ENCODE assay signal across 1 cellular context in the genomic region with DNA sequence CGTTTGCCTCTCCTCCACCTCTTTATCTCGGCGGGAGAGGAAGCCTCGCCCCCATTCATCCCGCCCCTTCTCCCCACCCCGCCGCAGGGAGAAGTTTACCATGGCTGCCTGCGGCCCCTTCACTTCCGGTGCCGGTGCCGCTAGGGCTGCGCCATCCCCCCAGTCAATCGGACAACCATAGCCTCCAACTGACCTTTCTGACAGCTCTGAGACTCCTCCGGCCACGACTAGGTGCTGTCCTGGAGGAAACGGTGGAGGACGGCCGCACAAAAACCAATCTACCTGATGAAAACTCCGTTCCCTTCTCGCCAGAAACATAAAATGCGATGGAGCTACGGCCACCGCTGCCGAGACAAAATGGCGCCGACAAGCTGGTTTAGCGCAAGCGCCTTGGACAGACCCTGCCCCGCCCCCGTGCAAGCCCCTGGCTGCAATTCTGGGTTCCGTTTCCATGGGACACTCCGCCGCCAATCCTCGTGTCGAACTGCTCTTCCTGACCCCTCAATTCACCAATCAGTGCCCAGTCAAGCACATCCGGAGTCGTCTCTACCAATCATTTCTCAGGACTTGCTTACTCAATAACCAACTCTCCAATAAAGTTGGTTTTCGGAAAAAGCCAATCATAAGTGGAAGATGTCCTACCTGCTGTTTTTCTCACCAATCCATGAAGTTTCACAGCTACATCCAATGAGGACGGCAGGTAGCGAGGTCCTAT.
TF ChIP-seq lines count a peak whose summit lies in the region.

No MANE protein-coding gene starts in this region.

TF ChIP-seq in HepG2, 621 proteins besides CTCF, POLR2A, EP300 and RAD21 (continued from another document and continues in another):
- TF ChIP-seq, protein P1, sequence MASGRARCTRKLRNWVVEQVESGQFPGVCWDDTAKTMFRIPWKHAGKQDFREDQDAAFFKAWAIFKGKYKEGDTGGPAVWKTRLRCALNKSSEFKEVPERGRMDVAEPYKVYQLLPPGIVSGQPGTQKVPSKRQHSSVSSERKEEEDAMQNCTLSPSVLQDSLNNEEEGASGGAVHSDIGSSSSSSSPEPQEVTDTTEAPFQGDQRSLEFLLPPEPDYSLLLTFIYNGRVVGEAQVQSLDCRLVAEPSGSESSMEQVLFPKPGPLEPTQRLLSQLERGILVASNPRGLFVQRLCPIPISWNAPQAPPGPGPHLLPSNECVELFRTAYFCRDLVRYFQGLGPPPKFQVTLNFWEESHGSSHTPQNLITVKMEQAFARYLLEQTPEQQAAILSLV (CRISPR knock-in tag; IDR thresholded peaks at IDR 0.05; ENCODE audit: borderline replicate concordance), result peak; percentile 53; the same call in 1 of the 2 replicates
- TF ChIP-seq NCOA5 (CRISPR knock-in tag; IDR thresholded peaks at IDR 0.05), result no peak
- peak; percentile 26; the same call in 1 of the 2 replicates for TF ChIP-seq SMAD3 (CRISPR knock-in tag; IDR thresholded peaks at IDR 0.05)
- TF ChIP-seq ERF (CRISPR knock-in tag; IDR thresholded peaks at IDR 0.05), result 0 out of 2 replicates have a peak, but pooled peaks have one; percentile 21
- TF ChIP-seq SP140L (CRISPR knock-in tag; IDR thresholded peaks at IDR 0.05; ENCODE audit: borderline replicate concordance), result no peak
- TF ChIP-seq, protein P2, sequence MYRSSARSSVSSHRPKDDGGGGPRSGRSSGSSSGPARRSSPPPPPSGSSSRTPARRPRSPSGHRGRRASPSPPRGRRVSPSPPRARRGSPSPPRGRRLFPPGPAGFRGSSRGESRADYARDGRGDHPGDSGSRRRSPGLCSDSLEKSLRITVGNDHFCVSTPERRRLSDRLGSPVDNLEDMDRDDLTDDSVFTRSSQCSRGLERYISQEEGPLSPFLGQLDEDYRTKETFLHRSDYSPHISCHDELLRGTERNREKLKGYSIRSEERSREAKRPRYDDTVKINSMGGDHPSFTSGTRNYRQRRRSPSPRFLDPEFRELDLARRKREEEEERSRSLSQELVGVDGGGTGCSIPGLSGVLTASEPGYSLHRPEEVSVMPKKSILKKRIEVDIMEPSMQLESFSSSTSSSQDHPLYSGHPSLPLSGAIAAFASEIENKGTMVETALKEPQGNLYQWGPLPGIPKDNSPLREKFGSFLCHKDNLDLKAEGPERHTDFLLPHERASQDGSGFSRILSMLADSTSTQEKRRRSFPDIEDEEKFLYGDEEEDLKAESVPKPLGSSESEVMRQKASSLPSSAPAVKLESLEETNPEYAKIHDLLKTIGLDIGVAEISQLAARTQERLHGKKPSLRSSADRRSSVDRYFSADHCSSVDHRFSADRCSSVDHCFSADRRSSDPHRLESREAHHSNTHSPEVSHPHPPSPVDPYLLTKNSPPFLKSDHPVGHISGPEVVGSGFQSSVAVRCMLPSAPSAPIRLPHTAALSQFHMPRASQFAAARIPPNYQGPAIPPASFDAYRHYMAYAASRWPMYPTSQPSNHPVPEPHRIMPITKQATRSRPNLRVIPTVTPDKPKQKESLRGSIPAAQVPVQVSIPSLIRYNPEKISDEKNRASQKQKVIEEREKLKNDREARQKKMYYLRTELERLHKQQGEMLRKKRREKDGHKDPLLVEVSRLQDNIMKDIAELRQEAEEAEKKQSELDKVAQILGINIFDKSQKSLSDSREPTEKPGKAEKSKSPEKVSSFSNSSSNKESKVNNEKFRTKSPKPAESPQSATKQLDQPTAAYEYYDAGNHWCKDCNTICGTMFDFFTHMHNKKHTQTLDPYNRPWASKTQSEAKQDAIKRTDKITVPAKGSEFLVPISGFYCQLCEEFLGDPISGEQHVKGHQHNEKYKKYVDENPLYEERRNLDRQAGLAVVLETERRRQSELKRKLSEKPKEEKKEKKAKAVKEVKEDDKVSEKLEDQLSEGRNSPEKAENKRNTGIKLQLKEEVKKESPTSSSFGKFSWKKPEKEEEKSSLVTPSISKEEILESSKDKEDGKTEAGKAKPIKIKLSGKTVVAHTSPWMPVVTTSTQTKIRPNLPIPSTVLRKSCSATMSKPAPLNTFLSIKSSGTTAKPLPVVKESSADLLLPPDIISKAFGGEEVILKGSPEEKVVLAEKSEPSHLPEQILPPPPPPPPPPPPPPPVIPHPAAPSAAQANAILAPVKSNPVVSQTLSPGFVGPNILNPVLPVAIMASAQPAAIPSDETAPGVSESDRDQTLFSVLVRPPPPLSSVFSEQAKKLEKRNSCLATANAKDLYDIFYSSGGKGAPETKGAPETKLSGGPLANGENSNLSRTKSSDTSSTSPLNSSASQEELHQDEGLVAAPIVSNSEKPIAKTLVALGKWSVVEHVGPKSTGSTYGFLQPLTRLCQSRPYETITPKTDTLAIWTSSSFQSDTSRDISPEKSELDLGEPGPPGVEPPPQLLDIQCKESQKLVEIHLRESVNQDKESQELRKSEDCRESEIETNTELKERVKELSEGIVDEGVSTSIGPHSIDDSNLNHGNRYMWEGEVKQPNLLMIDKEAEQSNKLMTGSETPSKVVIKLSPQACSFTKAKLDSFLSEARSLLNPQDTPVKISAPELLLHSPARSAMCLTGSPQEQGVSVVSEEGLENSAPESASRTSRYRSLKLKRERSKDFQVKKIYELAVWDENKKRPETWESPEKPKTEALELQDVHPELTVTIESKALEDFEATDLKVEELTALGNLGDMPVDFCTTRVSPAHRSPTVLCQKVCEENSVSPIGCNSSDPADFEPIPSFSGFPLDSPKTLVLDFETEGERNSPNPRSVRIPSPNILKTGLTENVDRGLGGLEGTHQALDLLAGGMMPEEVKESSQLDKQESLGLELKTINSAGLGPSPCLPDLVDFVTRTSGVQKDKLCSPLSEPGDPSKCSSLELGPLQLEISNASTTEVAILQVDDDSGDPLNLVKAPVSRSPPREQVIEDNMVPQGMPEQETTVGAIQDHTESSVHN (CRISPR knock-in tag; IDR thresholded peaks at IDR 0.05), result peak; percentile 63; the same call in 1 of the 2 replicates
- no peak for TF ChIP-seq U2AF2 (IDR thresholded peaks at IDR 0.05; ENCODE audit: low read depth, low read length)
- TF ChIP-seq NFATC3 (CRISPR knock-in tag; IDR thresholded peaks at IDR 0.05), result 0 out of 2 replicates have a peak, but pooled peaks have one; percentile 29
- no peak for TF ChIP-seq ZNF569 (CRISPR knock-in tag; IDR thresholded peaks at IDR 0.05; ENCODE audit: borderline replicate concordance)
- TF ChIP-seq, protein P3, sequence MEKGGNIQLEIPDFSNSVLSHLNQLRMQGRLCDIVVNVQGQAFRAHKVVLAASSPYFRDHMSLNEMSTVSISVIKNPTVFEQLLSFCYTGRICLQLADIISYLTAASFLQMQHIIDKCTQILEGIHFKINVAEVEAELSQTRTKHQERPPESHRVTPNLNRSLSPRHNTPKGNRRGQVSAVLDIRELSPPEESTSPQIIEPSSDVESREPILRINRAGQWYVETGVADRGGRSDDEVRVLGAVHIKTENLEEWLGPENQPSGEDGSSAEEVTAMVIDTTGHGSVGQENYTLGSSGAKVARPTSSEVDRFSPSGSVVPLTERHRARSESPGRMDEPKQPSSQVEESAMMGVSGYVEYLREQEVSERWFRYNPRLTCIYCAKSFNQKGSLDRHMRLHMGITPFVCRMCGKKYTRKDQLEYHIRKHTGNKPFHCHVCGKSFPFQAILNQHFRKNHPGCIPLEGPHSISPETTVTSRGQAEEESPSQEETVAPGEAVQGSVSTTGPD (CRISPR knock-in tag; IDR thresholded peaks at IDR 0.05), result no peak
- peak; percentile 49; the same call in 1 of the 2 replicates for TF ChIP-seq SP5 (CRISPR knock-in tag; IDR thresholded peaks at IDR 0.05; ENCODE audit: borderline replicate concordance, low read depth)
- TF ChIP-seq, protein P4, sequence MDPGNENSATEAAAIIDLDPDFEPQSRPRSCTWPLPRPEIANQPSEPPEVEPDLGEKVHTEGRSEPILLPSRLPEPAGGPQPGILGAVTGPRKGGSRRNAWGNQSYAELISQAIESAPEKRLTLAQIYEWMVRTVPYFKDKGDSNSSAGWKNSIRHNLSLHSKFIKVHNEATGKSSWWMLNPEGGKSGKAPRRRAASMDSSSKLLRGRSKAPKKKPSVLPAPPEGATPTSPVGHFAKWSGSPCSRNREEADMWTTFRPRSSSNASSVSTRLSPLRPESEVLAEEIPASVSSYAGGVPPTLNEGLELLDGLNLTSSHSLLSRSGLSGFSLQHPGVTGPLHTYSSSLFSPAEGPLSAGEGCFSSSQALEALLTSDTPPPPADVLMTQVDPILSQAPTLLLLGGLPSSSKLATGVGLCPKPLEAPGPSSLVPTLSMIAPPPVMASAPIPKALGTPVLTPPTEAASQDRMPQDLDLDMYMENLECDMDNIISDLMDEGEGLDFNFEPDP (CRISPR knock-in tag; conservative IDR thresholded peaks at IDR 0.05), result no peak
- no peak for TF ChIP-seq KLF13 (CRISPR knock-in tag; IDR thresholded peaks at IDR 0.05)
- TF ChIP-seq, protein P5, sequence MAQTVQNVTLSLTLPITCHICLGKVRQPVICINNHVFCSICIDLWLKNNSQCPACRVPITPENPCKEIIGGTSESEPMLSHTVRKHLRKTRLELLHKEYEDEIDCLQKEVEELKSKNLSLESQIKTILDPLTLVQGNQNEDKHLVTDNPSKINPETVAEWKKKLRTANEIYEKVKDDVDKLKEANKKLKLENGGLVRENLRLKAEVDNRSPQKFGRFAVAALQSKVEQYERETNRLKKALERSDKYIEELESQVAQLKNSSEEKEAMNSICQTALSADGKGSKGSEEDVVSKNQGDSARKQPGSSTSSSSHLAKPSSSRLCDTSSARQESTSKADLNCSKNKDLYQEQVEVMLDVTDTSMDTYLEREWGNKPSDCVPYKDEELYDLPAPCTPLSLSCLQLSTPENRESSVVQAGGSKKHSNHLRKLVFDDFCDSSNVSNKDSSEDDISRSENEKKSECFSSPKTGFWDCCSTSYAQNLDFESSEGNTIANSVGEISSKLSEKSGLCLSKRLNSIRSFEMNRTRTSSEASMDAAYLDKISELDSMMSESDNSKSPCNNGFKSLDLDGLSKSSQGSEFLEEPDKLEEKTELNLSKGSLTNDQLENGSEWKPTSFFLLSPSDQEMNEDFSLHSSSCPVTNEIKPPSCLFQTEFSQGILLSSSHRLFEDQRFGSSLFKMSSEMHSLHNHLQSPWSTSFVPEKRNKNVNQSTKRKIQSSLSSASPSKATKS (CRISPR knock-in tag; IDR thresholded peaks at IDR 0.05), result no peak
- TF ChIP-seq, protein P6, sequence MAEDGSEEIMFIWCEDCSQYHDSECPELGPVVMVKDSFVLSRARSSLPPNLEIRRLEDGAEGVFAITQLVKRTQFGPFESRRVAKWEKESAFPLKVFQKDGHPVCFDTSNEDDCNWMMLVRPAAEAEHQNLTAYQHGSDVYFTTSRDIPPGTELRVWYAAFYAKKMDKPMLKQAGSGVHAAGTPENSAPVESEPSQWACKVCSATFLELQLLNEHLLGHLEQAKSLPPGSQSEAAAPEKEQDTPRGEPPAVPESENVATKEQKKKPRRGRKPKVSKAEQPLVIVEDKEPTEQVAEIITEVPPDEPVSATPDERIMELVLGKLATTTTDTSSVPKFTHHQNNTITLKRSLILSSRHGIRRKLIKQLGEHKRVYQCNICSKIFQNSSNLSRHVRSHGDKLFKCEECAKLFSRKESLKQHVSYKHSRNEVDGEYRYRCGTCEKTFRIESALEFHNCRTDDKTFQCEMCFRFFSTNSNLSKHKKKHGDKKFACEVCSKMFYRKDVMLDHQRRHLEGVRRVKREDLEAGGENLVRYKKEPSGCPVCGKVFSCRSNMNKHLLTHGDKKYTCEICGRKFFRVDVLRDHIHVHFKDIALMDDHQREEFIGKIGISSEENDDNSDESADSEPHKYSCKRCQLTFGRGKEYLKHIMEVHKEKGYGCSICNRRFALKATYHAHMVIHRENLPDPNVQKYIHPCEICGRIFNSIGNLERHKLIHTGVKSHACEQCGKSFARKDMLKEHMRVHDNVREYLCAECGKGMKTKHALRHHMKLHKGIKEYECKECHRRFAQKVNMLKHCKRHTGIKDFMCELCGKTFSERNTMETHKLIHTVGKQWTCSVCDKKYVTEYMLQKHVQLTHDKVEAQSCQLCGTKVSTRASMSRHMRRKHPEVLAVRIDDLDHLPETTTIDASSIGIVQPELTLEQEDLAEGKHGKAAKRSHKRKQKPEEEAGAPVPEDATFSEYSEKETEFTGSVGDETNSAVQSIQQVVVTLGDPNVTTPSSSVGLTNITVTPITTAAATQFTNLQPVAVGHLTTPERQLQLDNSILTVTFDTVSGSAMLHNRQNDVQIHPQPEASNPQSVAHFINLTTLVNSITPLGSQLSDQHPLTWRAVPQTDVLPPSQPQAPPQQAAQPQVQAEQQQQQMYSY (CRISPR knock-in tag; IDR thresholded peaks at IDR 0.05), result peak; percentile 49; the same call in 1 of the 2 replicates
- TF ChIP-seq ZNF441 (CRISPR knock-in tag; IDR thresholded peaks at IDR 0.05; ENCODE audit: borderline replicate concordance), result peak; percentile 72
- TF ChIP-seq STAG1 (CRISPR knock-in tag; IDR thresholded peaks at IDR 0.05), result no peak
- TF ChIP-seq NR3C1 (CRISPR knock-in tag; IDR thresholded peaks at IDR 0.05), result no peak
- no peak for TF ChIP-seq TCF12 (IDR thresholded peaks at IDR 0.05)
- no peak for TF ChIP-seq TCF12 (CRISPR knock-in tag; IDR thresholded peaks at IDR 0.05)
- TF ChIP-seq, protein P7, sequence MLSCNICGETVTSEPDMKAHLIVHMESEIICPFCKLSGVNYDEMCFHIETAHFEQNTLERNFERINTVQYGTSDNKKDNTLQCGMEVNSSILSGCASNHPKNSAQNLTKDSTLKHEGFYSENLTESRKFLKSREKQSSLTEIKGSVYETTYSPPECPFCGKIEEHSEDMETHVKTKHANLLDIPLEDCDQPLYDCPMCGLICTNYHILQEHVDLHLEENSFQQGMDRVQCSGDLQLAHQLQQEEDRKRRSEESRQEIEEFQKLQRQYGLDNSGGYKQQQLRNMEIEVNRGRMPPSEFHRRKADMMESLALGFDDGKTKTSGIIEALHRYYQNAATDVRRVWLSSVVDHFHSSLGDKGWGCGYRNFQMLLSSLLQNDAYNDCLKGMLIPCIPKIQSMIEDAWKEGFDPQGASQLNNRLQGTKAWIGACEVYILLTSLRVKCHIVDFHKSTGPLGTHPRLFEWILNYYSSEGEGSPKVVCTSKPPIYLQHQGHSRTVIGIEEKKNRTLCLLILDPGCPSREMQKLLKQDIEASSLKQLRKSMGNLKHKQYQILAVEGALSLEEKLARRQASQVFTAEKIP (CRISPR knock-in tag; IDR thresholded peaks at IDR 0.05; ENCODE audit: borderline replicate concordance), result no peak
- no peak for TF ChIP-seq HDAC2 (CRISPR knock-in tag; IDR thresholded peaks at IDR 0.05)
- TF ChIP-seq ZFP1 (CRISPR knock-in tag; IDR thresholded peaks at IDR 0.05), result peak; percentile 14; the same call in 1 of the 2 replicates
- no peak for TF ChIP-seq ARNT2 (CRISPR knock-in tag; IDR thresholded peaks at IDR 0.05; ENCODE audit: low read depth)
- peak; percentile 36; the same call in 1 of the 2 replicates for TF ChIP-seq MED1 (CRISPR knock-in tag; IDR thresholded peaks at IDR 0.05)
- TF ChIP-seq ZNF20 (CRISPR knock-in tag; IDR thresholded peaks at IDR 0.05), result no peak
- peak; percentile 48; the same call in 1 of the 2 replicates for TF ChIP-seq MTA1 (CRISPR knock-in tag; IDR thresholded peaks at IDR 0.05; ENCODE audit: borderline replicate concordance)
- no peak for TF ChIP-seq ZNF30 (CRISPR knock-in tag; IDR thresholded peaks at IDR 0.05)
- no peak for TF ChIP-seq ZNF180 (CRISPR knock-in tag; IDR thresholded peaks at IDR 0.05; ENCODE audit: borderline replicate concordance, low read depth)
- TF ChIP-seq, protein P8, sequence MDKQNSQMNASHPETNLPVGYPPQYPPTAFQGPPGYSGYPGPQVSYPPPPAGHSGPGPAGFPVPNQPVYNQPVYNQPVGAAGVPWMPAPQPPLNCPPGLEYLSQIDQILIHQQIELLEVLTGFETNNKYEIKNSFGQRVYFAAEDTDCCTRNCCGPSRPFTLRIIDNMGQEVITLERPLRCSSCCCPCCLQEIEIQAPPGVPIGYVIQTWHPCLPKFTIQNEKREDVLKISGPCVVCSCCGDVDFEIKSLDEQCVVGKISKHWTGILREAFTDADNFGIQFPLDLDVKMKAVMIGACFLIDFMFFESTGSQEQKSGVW (CRISPR knock-in tag; IDR thresholded peaks at IDR 0.05; ENCODE audit: borderline replicate concordance), result no peak
- TF ChIP-seq RXRB (CRISPR knock-in tag; IDR thresholded peaks at IDR 0.05; ENCODE audit: borderline replicate concordance), result peak; percentile 42; the same call in 1 of the 2 replicates
- peak; percentile 77; the same call in 1 of the 2 replicates for TF ChIP-seq ATM (IDR thresholded peaks at IDR 0.05; ENCODE audit: borderline replicate concordance)
- no peak for TF ChIP-seq ETV6 (CRISPR knock-in tag; conservative IDR thresholded peaks at IDR 0.05)
- no peak for TF ChIP-seq ZFP36 (IDR thresholded peaks at IDR 0.05; ENCODE audit: borderline replicate concordance, low read depth, low read length, partially characterized antibody)
- no peak for TF ChIP-seq ZNF543 (CRISPR knock-in tag; IDR thresholded peaks at IDR 0.05)
